Comparison of ENCODE assay signal across 8 cellular contexts in genomic region chr19:12834976-12835757, GRCh38. TPM values are rescaled to one million over a fixed set of nuclear protein-coding genes. Genes with fewer than 3 reads are reported as not detected.
DNase-seq lines count a peak whose midpoint lies in the region; ATAC-seq and TF ChIP-seq lines count a peak whose summit lies in the region.

No MANE protein-coding gene starts in this region.

- H3K27me3 ChIP-seq in breast epithelium (peaks cover 18 to 95% of the 10 kb centered on the region in 2 donors), stomach (peaks cover 41 to 100% (median 94%) of the 10 kb centered on the region in 3 donors)

- no peak for ATAC-seq in GM18873 (IDR thresholded peaks at IDR 0.05; ENCODE audit: low FRiP score, unreplicated experiment)
- no peak for ATAC-seq in HG02973 (IDR thresholded peaks at IDR 0.05; ENCODE audit: unreplicated experiment)

- intact Hi-C loops in MCF 10A (cut with micrococcal nuclease) (loop anchor here (5.0 kb wide), 1 partner anchor 33 kb away; the partner anchor contains the start of genes PRDX2 and THSD8), breast epithelium (cut with DNase I; ENCODE audit: low total_unique reads) (no loop called here), stomach (cut with DNase I; ENCODE audit: low total_unique reads) (no loop called here)

- BruUV-seq in MCF 10A (replicated peaks; lab: Mats Ljungman, UMichigan) = no TSS peak

- H3K4me3 ChIP-seq in breast epithelium = peak overlapping the region in 1 of 3 donors; percentile 11
- no peak overlapping the region for H3K4me3 ChIP-seq in stomach

- no peak for TF ChIP-seq POLR2A in breast epithelium (IDR thresholded peaks at IDR 0.05)
- no peak for TF ChIP-seq POLR2A in stomach (IDR thresholded peaks at IDR 0.05)

- no peaks in the 10 kb centered on the region for H3K36me3 ChIP-seq in breast epithelium
- H3K36me3 ChIP-seq in stomach = no peaks in the 10 kb centered on the region

- H3K4me1 ChIP-seq in breast epithelium (peaks cover 10% of the 10 kb centered on the region in 2 donors), stomach (peaks cover 24 to 55% (median 48%) of the 10 kb centered on the region in 4 donors)

- no peaks in the 10 kb centered on the region for H3K36me3 Mint-ChIP-seq in MCF 10A (ENCODE audit: insufficient read depth, unreplicated experiment)

- H3K27ac ChIP-seq in breast epithelium (no peak overlapping the region), stomach (no peak overlapping the region)

- TF ChIP-seq EP300 in stomach (IDR thresholded peaks at IDR 0.05) = no peak

- H3K4me1 Mint-ChIP-seq in MCF 10A (ENCODE audit: insufficient read depth, unreplicated experiment) = peaks cover 22% of the 10 kb centered on the region

- DNase-seq in MCF 10A (ENCODE audit: unreplicated experiment) (no peak), breast epithelium (ENCODE audit: low spot score in 2 of 2) (no peak), NCI-H748 (lab: John Stamatoyannopoulos, UW; ENCODE audit: unreplicated experiment) (peak; percentile 72), cerebellum (ENCODE audit: low spot score) (peak; percentile 82), stomach (peak; percentile 40), NCI-H1930 (lab: John Stamatoyannopoulos, UW) (no peak)

- no peak overlapping the region for H3K27ac Mint-ChIP-seq in MCF 10A (ENCODE audit: low read depth, unreplicated experiment)

- H3K9me3 ChIP-seq in breast epithelium = no peaks in the 10 kb centered on the region
- no peaks in the 10 kb centered on the region for H3K9me3 ChIP-seq in stomach

- peaks cover 34% of the 10 kb centered on the region for H3K27me3 Mint-ChIP-seq in MCF 10A (ENCODE audit: insufficient read depth, unreplicated experiment)

- H3K4me3 Mint-ChIP-seq in MCF 10A (ENCODE audit: unreplicated experiment) = peak overlapping the region; percentile 56

- 7 to 9% (median 9%) methylated on average over 38 to 39 of the region's 39 CpGs for WGBS in stomach, 5 donors

- no peak for TF ChIP-seq CTCF in MCF 10A (IDR thresholded peaks at IDR 0.05; ENCODE audit: unreplicated experiment)
- TF ChIP-seq CTCF in breast epithelium (IDR thresholded peaks at IDR 0.05) = no peak
- no peak for TF ChIP-seq CTCF in stomach (IDR thresholded peaks at IDR 0.05)

- no peaks in the 10 kb centered on the region for H3K9me3 Mint-ChIP-seq in MCF 10A (ENCODE audit: unreplicated experiment)

- CTCF ChIA-PET in MCF 10A (lab: Yijun Ruan, JAX) = interaction anchor here (2.1 kb wide), 1 partner anchor 12 kb away, joined by 11 read pairs; no protein-coding TSS in a partner anchor

- POLR2A ChIA-PET in MCF 10A (lab: Yijun Ruan, JAX) = interaction anchor here (0.6 kb wide), 1 partner anchor 9 kb away, joined by 4 read pairs; no protein-coding TSS in a partner anchor

RNA-seq across cellular contexts. Expression of gene RTBDN, which starts 0.8 kb away (rescaled TPM):
- not detected in 2 replicates for total RNA-seq in MCF 10A (2022)
- total RNA-seq in breast epithelium = not detected
- total RNA-seq in cerebellum = 0.64 TPM
- total RNA-seq in stomach = not detected
- under 1 TPM in 1 of 3 donors, not detected in 2; 0.53 TPM for polyA plus RNA-seq in stomach

RNA-seq across cellular contexts. Expression of gene MAST1, which starts 3.1 kb away (rescaled TPM):
- total RNA-seq in MCF 10A (2022) (1.0 and 1.6 TPM in 2 replicates), breast epithelium (under 1 TPM in 1 of 3 donors, not detected in 2; 0.88 TPM), cerebellum (65.7 TPM), stomach (10 to 100 TPM in 1 of 5 donors, 1 to 10 TPM in 3, not detected in 1; 1.3 to 33.9 (median 5.9) TPM)
- 1 to 10 TPM in 1 of 3 donors, under 1 TPM in 2; 0.43 to 1.1 (median 0.56) TPM for polyA plus RNA-seq in stomach

RNA-seq across cellular contexts. Expression of gene RNASEH2A, which starts 28.8 kb away (rescaled TPM):
- total RNA-seq in MCF 10A (2022) (11.2 and 16.7 TPM in 2 replicates), breast epithelium (1 to 10 TPM; 5.2 to 8.8 (median 8.5) TPM), cerebellum (13.6 TPM), stomach (10 to 100 TPM in 2 of 5 donors, 1 to 10 TPM in 2, under 1 TPM in 1; 0.45 to 36.2 (median 6.2) TPM)
- 10 to 100 TPM in 1 of 3 donors, 1 to 10 TPM in 2; 5.4 to 10.6 (median 6.4) TPM for polyA plus RNA-seq in stomach

RNA-seq across cellular contexts. Expression of gene THSD8, which starts 33.3 kb away (rescaled TPM):
- 6.9 and 14.5 TPM in 2 replicates for total RNA-seq in MCF 10A (2022)
- not detected for total RNA-seq in breast epithelium
- total RNA-seq in cerebellum = not detected
- total RNA-seq in stomach = not detected
- 1 to 10 TPM; 2.9 to 8.3 (median 5.1) TPM for polyA plus RNA-seq in stomach

RNA-seq across cellular contexts. Expression of gene PRDX2, which starts 33.6 kb away (rescaled TPM):
- 224 and 295 TPM in 2 replicates for total RNA-seq in MCF 10A (2022)
- total RNA-seq in breast epithelium = 100 to 1,000 TPM; 150 to 199 (median 199) TPM
- total RNA-seq in cerebellum = 150 TPM
- total RNA-seq in stomach = 100 to 1,000 TPM; 118 to 284 (median 129) TPM
- 100 to 1,000 TPM; 213 to 257 (median 240) TPM for polyA plus RNA-seq in stomach

Comparison
In these comparisons a context has a peak if more than half of its experiments do, and no peak if none do; other contexts are left out.
1. DNase-seq: peak in NCI-H748 (single experiment), cerebellum (single experiment) and stomach (single experiment); none in MCF 10A (single experiment), breast epithelium (0 of 2) and NCI-H1930 (0 of 2).